Comparison of ENCODE assay signal across 1 cellular context in the genomic region with DNA sequence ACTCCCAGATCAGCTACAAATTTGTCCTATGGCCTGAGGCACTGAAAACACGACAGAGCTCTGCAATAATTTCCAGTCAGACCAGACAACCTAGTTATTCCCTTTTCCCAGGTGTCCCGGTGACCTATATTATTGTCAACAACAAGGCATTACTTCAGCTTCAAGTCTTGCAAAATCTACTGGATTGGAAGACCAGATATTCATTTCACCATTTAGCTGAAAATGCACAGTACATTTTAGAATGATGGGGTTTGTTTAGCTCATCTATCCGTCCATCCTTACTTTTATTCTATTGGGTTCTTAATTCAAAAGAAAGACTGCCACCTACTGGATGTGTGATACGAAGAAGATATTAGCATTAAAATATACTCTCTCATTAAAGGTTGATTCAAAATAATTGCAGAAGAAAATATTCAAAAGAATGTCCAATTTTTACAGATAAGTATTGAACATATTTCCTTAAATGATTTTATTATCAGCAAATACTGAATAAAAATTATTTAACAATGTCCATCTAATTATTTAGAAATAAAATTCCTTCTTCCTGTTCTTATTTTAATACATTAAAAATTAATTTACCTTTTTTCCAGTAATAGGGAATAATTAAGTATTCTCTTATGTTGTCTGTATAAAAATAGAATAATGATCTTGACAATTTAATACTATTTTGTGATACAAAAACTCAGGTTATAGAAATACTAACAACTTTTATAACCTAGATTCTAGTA.
TF ChIP-seq lines count a peak whose summit lies in the region.

No MANE protein-coding gene starts in this region.

TF ChIP-seq in GM23338, 12 proteins besides CTCF, POLR2A, EP300 and RAD21 (continued from another document):
- TF ChIP-seq JUNB (IDR thresholded peaks at IDR 0.05; ENCODE audit: unreplicated experiment) (no peak), ZNF331 (CRISPR knock-in tag; IDR thresholded peaks at IDR 0.05; ENCODE audit: low read depth) (no peak), STAT1 (IDR thresholded peaks at IDR 0.05; ENCODE audit: unreplicated experiment) (no peak), POLR2AphosphoS5 (IDR thresholded peaks at IDR 0.05; ENCODE audit: low read depth) (no peak), EZH2 (IDR thresholded peaks at IDR 0.05; ENCODE audit: low read depth, unreplicated experiment) (no peak), NANOG (IDR thresholded peaks at IDR 0.05; ENCODE audit: borderline replicate concordance) (no peak), EZH2phosphoT487 (IDR thresholded peaks at IDR 0.05; ENCODE audit: unreplicated experiment) (no peak)
- TF ChIP-seq, protein P1, sequence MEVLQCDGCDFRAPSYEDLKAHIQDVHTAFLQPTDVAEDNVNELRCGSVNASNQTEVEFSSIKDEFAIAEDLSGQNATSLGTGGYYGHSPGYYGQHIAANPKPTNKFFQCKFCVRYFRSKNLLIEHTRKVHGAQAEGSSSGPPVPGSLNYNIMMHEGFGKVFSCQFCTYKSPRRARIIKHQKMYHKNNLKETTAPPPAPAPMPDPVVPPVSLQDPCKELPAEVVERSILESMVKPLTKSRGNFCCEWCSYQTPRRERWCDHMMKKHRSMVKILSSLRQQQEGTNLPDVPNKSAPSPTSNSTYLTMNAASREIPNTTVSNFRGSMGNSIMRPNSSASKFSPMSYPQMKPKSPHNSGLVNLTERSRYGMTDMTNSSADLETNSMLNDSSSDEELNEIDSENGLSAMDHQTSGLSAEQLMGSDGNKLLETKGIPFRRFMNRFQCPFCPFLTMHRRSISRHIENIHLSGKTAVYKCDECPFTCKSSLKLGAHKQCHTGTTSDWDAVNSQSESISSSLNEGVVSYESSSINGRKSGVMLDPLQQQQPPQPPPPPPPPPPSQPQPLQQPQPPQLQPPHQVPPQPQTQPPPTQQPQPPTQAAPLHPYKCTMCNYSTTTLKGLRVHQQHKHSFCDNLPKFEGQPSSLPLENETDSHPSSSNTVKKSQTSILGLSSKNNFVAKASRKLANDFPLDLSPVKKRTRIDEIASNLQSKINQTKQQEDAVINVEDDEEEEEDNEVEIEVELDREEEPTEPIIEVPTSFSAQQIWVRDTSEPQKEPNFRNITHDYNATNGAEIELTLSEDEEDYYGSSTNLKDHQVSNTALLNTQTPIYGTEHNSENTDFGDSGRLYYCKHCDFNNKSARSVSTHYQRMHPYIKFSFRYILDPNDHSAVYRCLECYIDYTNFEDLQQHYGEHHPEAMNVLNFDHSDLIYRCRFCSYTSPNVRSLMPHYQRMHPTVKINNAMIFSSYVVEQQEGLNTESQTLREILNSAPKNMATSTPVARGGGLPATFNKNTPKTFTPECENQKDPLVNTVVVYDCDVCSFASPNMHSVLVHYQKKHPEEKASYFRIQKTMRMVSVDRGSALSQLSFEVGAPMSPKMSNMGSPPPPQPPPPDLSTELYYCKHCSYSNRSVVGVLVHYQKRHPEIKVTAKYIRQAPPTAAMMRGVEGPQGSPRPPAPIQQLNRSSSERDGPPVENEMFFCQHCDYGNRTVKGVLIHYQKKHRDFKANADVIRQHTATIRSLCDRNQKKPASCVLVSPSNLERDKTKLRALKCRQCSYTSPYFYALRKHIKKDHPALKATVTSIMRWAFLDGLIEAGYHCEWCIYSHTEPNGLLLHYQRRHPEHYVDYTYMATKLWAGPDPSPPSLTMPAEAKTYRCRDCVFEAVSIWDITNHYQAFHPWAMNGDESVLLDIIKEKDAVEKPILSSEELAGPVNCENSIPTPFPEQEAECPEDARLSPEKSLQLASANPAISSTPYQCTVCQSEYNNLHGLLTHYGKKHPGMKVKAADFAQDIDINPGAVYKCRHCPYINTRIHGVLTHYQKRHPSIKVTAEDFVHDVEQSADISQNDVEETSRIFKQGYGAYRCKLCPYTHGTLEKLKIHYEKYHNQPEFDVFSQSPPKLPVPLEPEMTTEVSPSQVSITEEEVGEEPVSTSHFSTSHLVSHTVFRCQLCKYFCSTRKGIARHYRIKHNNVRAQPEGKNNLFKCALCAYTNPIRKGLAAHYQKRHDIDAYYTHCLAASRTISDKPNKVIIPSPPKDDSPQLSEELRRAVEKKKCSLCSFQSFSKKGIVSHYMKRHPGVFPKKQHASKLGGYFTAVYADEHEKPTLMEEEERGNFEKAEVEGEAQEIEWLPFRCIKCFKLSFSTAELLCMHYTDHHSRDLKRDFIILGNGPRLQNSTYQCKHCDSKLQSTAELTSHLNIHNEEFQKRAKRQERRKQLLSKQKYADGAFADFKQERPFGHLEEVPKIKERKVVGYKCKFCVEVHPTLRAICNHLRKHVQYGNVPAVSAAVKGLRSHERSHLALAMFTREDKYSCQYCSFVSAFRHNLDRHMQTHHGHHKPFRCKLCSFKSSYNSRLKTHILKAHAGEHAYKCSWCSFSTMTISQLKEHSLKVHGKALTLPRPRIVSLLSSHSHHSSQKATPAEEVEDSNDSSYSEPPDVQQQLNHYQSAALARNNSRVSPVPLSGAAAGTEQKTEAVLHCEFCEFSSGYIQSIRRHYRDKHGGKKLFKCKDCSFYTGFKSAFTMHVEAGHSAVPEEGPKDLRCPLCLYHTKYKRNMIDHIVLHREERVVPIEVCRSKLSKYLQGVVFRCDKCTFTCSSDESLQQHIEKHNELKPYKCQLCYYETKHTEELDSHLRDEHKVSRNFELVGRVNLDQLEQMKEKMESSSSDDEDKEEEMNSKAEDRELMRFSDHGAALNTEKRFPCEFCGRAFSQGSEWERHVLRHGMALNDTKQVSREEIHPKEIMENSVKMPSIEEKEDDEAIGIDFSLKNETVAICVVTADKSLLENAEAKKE (CRISPR knock-in tag; IDR thresholded peaks at IDR 0.05) = no peak
- TF ChIP-seq, protein P2, sequence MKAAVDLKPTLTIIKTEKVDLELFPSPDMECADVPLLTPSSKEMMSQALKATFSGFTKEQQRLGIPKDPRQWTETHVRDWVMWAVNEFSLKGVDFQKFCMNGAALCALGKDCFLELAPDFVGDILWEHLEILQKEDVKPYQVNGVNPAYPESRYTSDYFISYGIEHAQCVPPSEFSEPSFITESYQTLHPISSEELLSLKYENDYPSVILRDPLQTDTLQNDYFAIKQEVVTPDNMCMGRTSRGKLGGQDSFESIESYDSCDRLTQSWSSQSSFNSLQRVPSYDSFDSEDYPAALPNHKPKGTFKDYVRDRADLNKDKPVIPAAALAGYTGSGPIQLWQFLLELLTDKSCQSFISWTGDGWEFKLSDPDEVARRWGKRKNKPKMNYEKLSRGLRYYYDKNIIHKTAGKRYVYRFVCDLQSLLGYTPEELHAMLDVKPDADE (IDR thresholded peaks at IDR 0.05) = no peak
